Comparison of ENCODE assay signal across 1 cellular context in the genomic region with DNA sequence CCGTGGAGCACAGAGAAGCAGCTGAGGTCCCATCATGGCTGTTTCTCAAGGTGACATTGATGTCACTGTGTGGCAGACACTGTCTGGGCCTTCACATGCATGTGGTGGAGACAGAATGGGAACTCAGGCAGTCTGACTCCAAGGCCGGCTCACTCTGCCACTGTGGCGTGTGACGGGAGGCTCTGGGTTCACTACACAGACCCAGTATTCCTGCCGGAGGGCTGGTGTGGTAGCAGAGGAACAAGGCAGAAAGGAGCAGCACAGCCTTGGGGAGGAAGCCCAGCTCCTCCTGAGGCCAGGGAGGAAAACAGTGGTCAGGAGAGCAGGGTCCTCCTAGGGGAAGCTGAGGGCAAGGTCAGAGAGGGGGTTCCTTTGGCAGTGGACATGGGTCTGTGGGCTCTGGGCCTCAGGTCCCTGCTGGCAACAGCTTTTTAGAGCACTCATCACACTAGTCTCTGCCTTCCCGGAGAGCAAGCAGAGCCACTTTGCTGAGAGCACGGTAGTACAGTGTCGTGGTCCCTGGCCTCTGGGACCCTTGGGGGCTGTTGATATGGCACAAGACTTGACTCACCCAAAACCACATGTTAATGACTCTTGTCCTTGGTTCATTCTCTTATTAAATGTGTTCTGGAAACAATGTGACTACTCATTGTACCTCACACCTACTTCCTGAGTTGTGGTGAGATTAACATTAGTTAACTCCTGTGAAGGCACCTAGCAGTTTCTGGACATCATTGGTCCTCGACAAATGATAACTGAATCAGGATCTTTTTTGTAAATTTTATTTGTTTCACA.
TF ChIP-seq lines count a peak whose summit lies in the region.

No MANE protein-coding gene starts in this region.

TF ChIP-seq in K562, 482 proteins besides CTCF, POLR2A, EP300 and RAD21:
- TF ChIP-seq E2F5 (CRISPR knock-in tag; IDR thresholded peaks at IDR 0.05) = no peak
- TF ChIP-seq MNT (conservative IDR thresholded peaks at IDR 0.05) = no peak
- TF ChIP-seq, protein P1, sequence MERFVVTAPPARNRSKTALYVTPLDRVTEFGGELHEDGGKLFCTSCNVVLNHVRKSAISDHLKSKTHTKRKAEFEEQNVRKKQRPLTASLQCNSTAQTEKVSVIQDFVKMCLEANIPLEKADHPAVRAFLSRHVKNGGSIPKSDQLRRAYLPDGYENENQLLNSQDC (CRISPR knock-in tag; IDR thresholded peaks at IDR 0.05) = no peak
- no peak for TF ChIP-seq NFIC (IDR thresholded peaks at IDR 0.05)
- TF ChIP-seq ARNT (IDR thresholded peaks at IDR 0.05) = no peak
- no peak for TF ChIP-seq ZNF143 (CRISPR knock-in tag; IDR thresholded peaks at IDR 0.05)
- no peak for TF ChIP-seq POLR2H (tag; IDR thresholded peaks at IDR 0.05; ENCODE audit: low read depth)
- TF ChIP-seq RBM39 (optimal IDR thresholded peaks at IDR 0.05; ENCODE audit: low read depth, low read length) = no peak
- no peak for TF ChIP-seq ARID1B (IDR thresholded peaks at IDR 0.05)
- no peak for TF ChIP-seq ZBTB33 (CRISPR knock-in tag; IDR thresholded peaks at IDR 0.05)
- TF ChIP-seq SAFB (IDR thresholded peaks at IDR 0.05; ENCODE audit: borderline replicate concordance, low read depth, low read length) = no peak
- no peak for TF ChIP-seq SPI1 (IDR thresholded peaks at IDR 0.05; ENCODE audit: borderline replicate concordance, low read depth, low read length)
- TF ChIP-seq, protein P2, sequence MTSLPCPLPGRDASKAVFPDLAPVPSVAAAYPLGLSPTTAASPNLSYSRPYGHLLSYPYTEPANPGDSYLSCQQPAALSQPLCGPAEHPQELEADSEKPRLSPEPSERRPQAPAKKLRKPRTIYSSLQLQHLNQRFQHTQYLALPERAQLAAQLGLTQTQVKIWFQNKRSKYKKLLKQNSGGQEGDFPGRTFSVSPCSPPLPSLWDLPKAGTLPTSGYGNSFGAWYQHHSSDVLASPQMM (CRISPR knock-in tag; IDR thresholded peaks at IDR 0.05) = no peak
- TF ChIP-seq ZC3H8 (IDR thresholded peaks at IDR 0.05) = no peak
